ENCODE assay signal across 1 cellular context in the genomic region with DNA sequence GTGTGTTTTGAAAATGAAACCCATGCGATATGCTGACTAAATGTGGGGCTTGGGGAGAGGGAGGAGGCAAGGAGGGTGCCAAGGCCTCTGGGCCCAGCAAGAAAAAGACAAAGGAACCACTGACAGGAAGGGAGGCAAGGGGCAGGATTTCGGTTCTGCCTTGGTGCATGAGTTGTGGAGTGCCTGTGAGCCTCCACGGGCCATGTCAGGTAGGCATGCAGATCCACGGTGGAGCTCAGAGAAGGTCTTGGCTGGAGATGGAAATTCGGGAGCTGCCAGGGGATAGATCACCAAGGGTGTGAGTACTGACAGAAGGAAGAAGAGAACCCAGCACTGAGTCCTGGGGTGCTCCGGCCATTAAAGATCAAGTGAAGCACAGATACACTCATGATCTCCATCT.
TF ChIP-seq lines count a peak whose summit lies in the region.

No MANE protein-coding gene starts in this region.

TF ChIP-seq in GM12878, 131 proteins besides CTCF, POLR2A, EP300 and RAD21:
- TF ChIP-seq ZNF687 (IDR thresholded peaks at IDR 0.05) (peak; percentile 47; the same call in 1 of the 2 replicates), RUNX3 (IDR thresholded peaks at IDR 0.05; ENCODE audit: low read length) (no peak), NBN (IDR thresholded peaks at IDR 0.05) (0 out of 2 replicates have a peak, but pooled peaks have one; percentile 25)
